Comparison of ENCODE assay signal across 21 cellular contexts in genomic region chr19:10306327-10306726, GRCh38. TPM values are rescaled to one million over a fixed set of nuclear protein-coding genes. Genes with fewer than 3 reads are reported as not detected.
DNase-seq lines count a peak whose midpoint lies in the region; ATAC-seq, FAIRE-seq and TF ChIP-seq lines count a peak whose summit lies in the region.
"Had no signal": no experiment of that assay in that cellular context is flagged by ENCODE, and none has a peak within 500 bp of the region (broad histone marks: within the 10 kb centered on the region; RNA-seq: fewer than 3 reads in every experiment).

No MANE protein-coding gene starts in this region.

- TF ChIP-seq POLR2A in HepG2 (IDR thresholded peaks at IDR 0.05; ENCODE audit: insufficient read depth in 1 of 2, low read depth in 2 of 2, low read length in 2 of 2), result no peak
- TF ChIP-seq POLR2A in right lobe of liver (IDR thresholded peaks at IDR 0.05), result no peak
- TF ChIP-seq POLR2A in IMR-90 (IDR thresholded peaks at IDR 0.05; ENCODE audit: low read depth, low read length), result no peak

- CTCF ChIA-PET in HepG2 (lab: Yijun Ruan, JAX; ENCODE audit: low intra/inter-chr PET ratio, low total read pairs) (no interaction called here), IMR-90 (lab: Yijun Ruan, JAX) (no interaction called here)

- H4K20me1 ChIP-seq in HepG2 (ENCODE audit: insufficient read depth, low read length) (no peaks in the 10 kb centered on the region), IMR-90 (ENCODE audit: insufficient read depth, low read length) (no peaks in the 10 kb centered on the region), osteoblast (ENCODE audit: insufficient read depth, low read length) (no peaks in the 10 kb centered on the region)

- no peak for FAIRE-seq in HepG2 (lab: Jason Lieb, UNC)
- FAIRE-seq: A549, D721Med, GM12878, GM19239 had no signal

- no peak overlapping the region for H3K27ac ChIP-seq in HepG2 (ENCODE audit: extremely low read length, insufficient read depth, low read length)
- no peak overlapping the region for H3K27ac ChIP-seq in right lobe of liver
- no peak overlapping the region for H3K27ac ChIP-seq in IMR-90 (ENCODE audit: insufficient read depth, low read length)
- no peak overlapping the region for H3K27ac ChIP-seq in osteoblast (ENCODE audit: low read depth, low read length)
- H3K27ac ChIP-seq: A549 had no signal

- no peaks in the 10 kb centered on the region for H3K9me3 ChIP-seq in HepG2 (ENCODE audit: low read length)
- no peaks in the 10 kb centered on the region for H3K9me3 ChIP-seq in right lobe of liver
- no peaks in the 10 kb centered on the region for H3K9me3 ChIP-seq in IMR-90 (ENCODE audit: control insufficient read depth, insufficient read depth, low read length)
- no peaks in the 10 kb centered on the region for H3K9me3 ChIP-seq in osteoblast (ENCODE audit: low read depth, low read length)
- H3K9me3 ChIP-seq: A549 had no signal

- intact Hi-C loops in HepG2 (cut with micrococcal nuclease; ENCODE audit: unreplicated experiment) (no loop called here), right lobe of liver (cut with DNase I) (no loop called here), IMR-90 (cut with micrococcal nuclease) (no loop called here)

- TF ChIP-seq CTCF in HepG2 (CRISPR knock-in tag; IDR thresholded peaks at IDR 0.05), result no peak
- TF ChIP-seq CTCF in right lobe of liver (IDR thresholded peaks at IDR 0.05), result no peak
- TF ChIP-seq CTCF in IMR-90 (conservative IDR thresholded peaks at IDR 0.05; ENCODE audit: low read depth, low read length), result no peak
- no peak for TF ChIP-seq CTCF in osteoblast (IDR thresholded peaks at IDR 0.05; ENCODE audit: extremely low read depth, low read depth, low read length)

- H3K4me2 ChIP-seq in HepG2 (ENCODE audit: low read depth, low read length), result no peak overlapping the region
- no peak overlapping the region for H3K4me2 ChIP-seq in IMR-90 (ENCODE audit: low read depth, low read length)
- H3K4me2 ChIP-seq in osteoblast (ENCODE audit: insufficient read depth, low read length), result no peak overlapping the region
- H3K4me2 ChIP-seq: A549, GM23338 had no signal

- H3K4ac ChIP-seq in IMR-90 (ENCODE audit: low read depth, low read length), result no peak overlapping the region

- H3K4me3 ChIP-seq in HepG2 (replicated peaks in 1 of 3; ENCODE audit: insufficient read depth in 1 of 3, low read depth in 2 of 3, low read length in 3 of 3) (no peak overlapping the region), right lobe of liver (no peak overlapping the region), IMR-90 (ENCODE audit: insufficient read depth, low read depth, low read length) (no peak overlapping the region), osteoblast (ENCODE audit: insufficient read depth, low read length) (no peak overlapping the region)
- H3K4me3 ChIP-seq: A549, GM12878, GM23338 had no signal

- no peak overlapping the region for H2AK5ac ChIP-seq in IMR-90 (ENCODE audit: low read depth, low read length)

- peak overlapping the region; percentile 32; the same call in 1 of the 2 replicates for H2BK120ac ChIP-seq in IMR-90 (ENCODE audit: low read depth, low read length)

- ATAC-seq in HepG2 (no peak), right lobe of liver (no peak), IMR-90 (ENCODE audit: low read depth) (no peak), GM21576 (IDR thresholded peaks at IDR 0.05; ENCODE audit: unreplicated experiment) (no peak)
- ATAC-seq: A549, GM12878, GM23338, HCT116 had no signal

- H3K79me1 ChIP-seq in IMR-90 (ENCODE audit: low read depth in 1 of 2, low read length in 2 of 2), result 0 out of 4 replicates have a peak, but pooled peaks cover 0 to 4% of the 10 kb centered on the region in 2 experiments

- peaks cover 4% of the 10 kb centered on the region; the same call in 1 of the 2 replicates for H3K4me1 ChIP-seq in HepG2 (ENCODE audit: insufficient read depth, low read length)
- H3K4me1 ChIP-seq in right lobe of liver, result no peaks in the 10 kb centered on the region
- H3K4me1 ChIP-seq in IMR-90 (ENCODE audit: control insufficient read depth, insufficient read depth, low read length), result peaks cover 9% of the 10 kb centered on the region
- peaks cover 24% of the 10 kb centered on the region for H3K4me1 ChIP-seq in osteoblast (ENCODE audit: insufficient read depth, low read length)
- H3K4me1 ChIP-seq: A549 had no signal

- peak overlapping the region; percentile 35; the same call in 1 of the 2 replicates for H2BK20ac ChIP-seq in IMR-90 (ENCODE audit: low read depth, low read length)

- no peaks in the 10 kb centered on the region; a peak in 1 of 5 replicates for H3K27me3 ChIP-seq in HepG2 (ENCODE audit: control insufficient read depth in 1 of 2, insufficient read depth in 2 of 2, low read length in 2 of 2)
- H3K27me3 ChIP-seq in right lobe of liver, result no peaks in the 10 kb centered on the region
- no peaks in the 10 kb centered on the region for H3K27me3 ChIP-seq in IMR-90 (ENCODE audit: control insufficient read depth, insufficient read depth, low read length)
- no peaks in the 10 kb centered on the region for H3K27me3 ChIP-seq in osteoblast (ENCODE audit: insufficient read depth, low read length)

- H3K36me3 ChIP-seq in HepG2 (replicated peaks in 1 of 2; ENCODE audit: control insufficient read depth in 1 of 2, insufficient read depth in 2 of 2, low read length in 2 of 2), result peaks cover 0 to 5% of the 10 kb centered on the region in 2 experiments; a peak in 1 of 5 replicates
- peaks cover 0 to 5% (median 0%) of the 10 kb centered on the region in 4 donors for H3K36me3 ChIP-seq in right lobe of liver
- peaks cover 10% of the 10 kb centered on the region for H3K36me3 ChIP-seq in IMR-90 (ENCODE audit: control insufficient read depth, insufficient read depth, low read length)
- H3K36me3 ChIP-seq in osteoblast (ENCODE audit: insufficient read depth, low read length), result peaks cover 6% of the 10 kb centered on the region

- peaks cover 10% of the 10 kb centered on the region; the same call in 1 of the 2 replicates for H3K9me1 ChIP-seq in IMR-90 (ENCODE audit: insufficient read depth, low read length)

- no peak overlapping the region; a peak in 1 of 4 replicates for H4K8ac ChIP-seq in IMR-90 (ENCODE audit: low read depth in 2 of 2, low read length in 2 of 2)

- no peak overlapping the region for H4K91ac ChIP-seq in IMR-90 (ENCODE audit: insufficient read depth, low read depth, low read length)

- TF ChIP-seq RAD21 in HepG2 (CRISPR knock-in tag; IDR thresholded peaks at IDR 0.05) (no peak), IMR-90 (IDR thresholded peaks at IDR 0.05; ENCODE audit: low read length) (no peak)

- WGBS in HepG2 (ENCODE audit: low lambda C conversion rate), result 96% methylated on average over 5 of the region's 5 CpGs
- WGBS in right lobe of liver (ENCODE audit: insufficient coverage, low coverage, low lambda C conversion rate, missing lambda C conversion rate), result 78% methylated on average over 5 of the region's 5 CpGs
- WGBS in IMR-90 (ENCODE audit: extremely low coverage in 2 of 2, insufficient read length in 1 of 2), 2 experiments, result 100% methylated on average over 1 of the region's 5 CpGs; no CpG with 5 or more reads in 1 of the 2 experiments

- H2AFZ ChIP-seq in HepG2 (ENCODE audit: low read length) (no peak overlapping the region), IMR-90 (replicated peaks; ENCODE audit: low read length, poor library complexity) (no peak overlapping the region), osteoblast (ENCODE audit: low read length) (no peak overlapping the region)
- H2AFZ ChIP-seq: GM23338 had no signal

- H4K5ac ChIP-seq in IMR-90 (ENCODE audit: low read depth, low read length), result no peak overlapping the region

- in situ Hi-C loops in HepG2 (cut with HindIII; ENCODE audit: extremely low pct_ligation_motif_present, low pct_unique_long_range_greater_than_20kb) (no loop called here), IMR-90 (cut with MboI; ENCODE audit: low sequenced_read_pairs) (no loop called here)

- dilution Hi-C loops in IMR-90 (cut with HindIII; ENCODE audit: low sequenced_read_pairs, unreplicated experiment), result no loop called here

- DNase-seq in HepG2 (ENCODE audit: low spot score), result no peak
- DNase-seq in right lobe of liver, result no peak
- no peak for DNase-seq in IMR-90
- DNase-seq in osteoblast (ENCODE audit: insufficient read length, low spot score, missing footprints), result peak; percentile 3
- DNase-seq in amniotic stem cell (lab: John Stamatoyannopoulos, UW), result no peak
- DNase-seq: 8988T; ACHN; CD4-positive, alpha-beta T cell; CD8-positive, alpha-beta memory T cell; DMS 273 treated with DMSO at 0.1 percent for 48 hours; DMS79; EL; GDM1; H9 had no signal

- no peak overlapping the region for H2AK9ac ChIP-seq in IMR-90 (replicated peaks; ENCODE audit: low read depth, low read length, poor library complexity)

- BruUV-seq in HepG2 (replicated peaks; lab: Mats Ljungman, UMichigan) (no TSS peak), IMR-90 (replicated peaks; lab: Mats Ljungman, UMichigan) (no TSS peak)

- H3K9ac ChIP-seq in HepG2 (ENCODE audit: insufficient read depth, low read depth, low read length) (no peak overlapping the region), IMR-90 (ENCODE audit: low read depth, low read length) (no peak overlapping the region)

- H2BK5ac ChIP-seq in IMR-90 (ENCODE audit: low read depth, low read length, poor library complexity, severe bottlenecking), result no peak overlapping the region

- POLR2A ChIA-PET in HepG2 (lab: Yijun Ruan, JAX), result no interaction called here
- POLR2A ChIA-PET in IMR-90 (lab: Charles Lee; ENCODE audit: unreplicated experiment), result interaction anchor here (0.5 kb wide), 1 partner anchor 230 kb away, joined by 4 read pairs; no protein-coding TSS in a partner anchor

- H3K79me2 ChIP-seq in HepG2 (ENCODE audit: insufficient read depth, low read length) (no peaks in the 10 kb centered on the region), osteoblast (ENCODE audit: insufficient read depth, low read length) (no peaks in the 10 kb centered on the region)

- H3K23ac ChIP-seq in IMR-90 (ENCODE audit: low read depth, low read length), result no peak overlapping the region

- TF ChIP-seq EP300 in HepG2 (IDR thresholded peaks at IDR 0.05; ENCODE audit: low read depth in 2 of 2, low read length in 2 of 2) (no peak), HepG2 (CRISPR knock-in tag; IDR thresholded peaks at IDR 0.05; ENCODE audit: borderline replicate concordance) (no peak)

- no peak overlapping the region for H3K18ac ChIP-seq in IMR-90 (ENCODE audit: low read depth, low read length)

- no peak overlapping the region for H2BK15ac ChIP-seq in IMR-90 (ENCODE audit: low read depth, low read length)

- no peak overlapping the region for H3K14ac ChIP-seq in IMR-90 (replicated peaks; ENCODE audit: low read depth, low read length)

- no peak overlapping the region for H3K56ac ChIP-seq in IMR-90 (ENCODE audit: extremely low read depth, insufficient read depth, low read length)

RNA-seq across cellular contexts. Expression of gene ZGLP1, which starts 3.3 kb away (rescaled TPM):
- total RNA-seq in HepG2 (2016; rRNA removed; fragmentation: Illumina TruSeq; extraction: Trizol), result 0.56 and 2.4 TPM in 2 replicates
- 1.5 and 2.6 TPM in 2 replicates for total RNA-seq in HepG2 (2016; cell fraction: cytosol; rRNA removed; fragmentation: Illumina TruSeq; extraction: Trizol; ENCODE audit: low read depth)
- 0.52 and 2.8 TPM in 2 replicates for total RNA-seq in HepG2 (2016; cell fraction: insoluble cytoplasmic fraction; rRNA removed; fragmentation: Illumina TruSeq; extraction: Trizol)
- 1.8 TPM in 2 replicates for total RNA-seq in HepG2 (2016; cell fraction: membrane; rRNA removed; fragmentation: Illumina TruSeq; extraction: Trizol)
- total RNA-seq in HepG2 (2016; cell fraction: nucleus; rRNA removed; fragmentation: Illumina TruSeq; extraction: Trizol), result 3.4 and 4.8 TPM in 2 replicates
- polyA plus RNA-seq in HepG2 (2011; rRNA removed), result 3.0 and 4.7 TPM in 2 replicates
- 0.46 and 1.3 TPM in 2 replicates for polyA plus RNA-seq in HepG2 (2011; cell fraction: cytosol; rRNA removed)
- 20.3 and 24.6 TPM in 2 replicates for polyA plus RNA-seq in HepG2 (2011; cell fraction: nucleus; rRNA removed)
- 2.1 and 3.9 TPM in 2 replicates for polyA plus RNA-seq in HepG2 (2012)
- polyA plus RNA-seq in HepG2 (2016; cell fraction: cytosol; fragmentation: Illumina TruSeq; extraction: Trizol; ENCODE audit: low read depth), result 1.4 and 1.9 TPM in 2 replicates
- polyA plus RNA-seq in HepG2 (2016; cell fraction: insoluble cytoplasmic fraction; fragmentation: Illumina TruSeq; extraction: Trizol; ENCODE audit: low read depth), result 0.72 and 0.99 TPM in 2 replicates
- 1.6 and 1.8 TPM in 2 replicates for polyA plus RNA-seq in HepG2 (2016; cell fraction: membrane; fragmentation: Illumina TruSeq; extraction: Trizol; ENCODE audit: low read depth)
- polyA plus RNA-seq in HepG2 (2016; cell fraction: nucleus; fragmentation: Illumina TruSeq; extraction: Trizol; ENCODE audit: insufficient read depth, low read depth), result 17.4 and 18.0 TPM in 2 replicates
- 0.18 and 0.28 TPM in 2 replicates for polyA minus RNA-seq in HepG2 (2011; rRNA and poly(A)+ RNA removed; ENCODE audit: low replicate concordance)
- polyA minus RNA-seq in HepG2 (2011; cell fraction: cytosol; rRNA and poly(A)+ RNA removed), result not detected in 2 replicates
- polyA minus RNA-seq in HepG2 (2011; cell fraction: nucleus; rRNA and poly(A)+ RNA removed), result 1.0 and 1.9 TPM in 2 replicates
- total RNA-seq in right lobe of liver, result 1 to 10 TPM in 5 of 6 experiments, under 1 TPM in 1; 0.62 to 4.4 (median 1.5) TPM
- 0.54 TPM in 1 of 2 replicates, not detected in the other for total RNA-seq in IMR-90 (2012; rRNA removed)
- polyA plus RNA-seq in IMR-90 (2012; rRNA removed), result 3.1 and 4.1 TPM in 2 replicates
- 1.4 and 1.5 TPM in 2 replicates for polyA plus RNA-seq in IMR-90 (2012; cell fraction: cytosol; rRNA removed)
- 15.5 and 25.2 TPM in 2 replicates for polyA plus RNA-seq in IMR-90 (2012; cell fraction: nucleus; rRNA removed; ENCODE audit: low replicate concordance)
- 0.59 and 0.72 TPM in 2 replicates for total RNA-seq in osteoblast

RNA-seq across cellular contexts. Expression of gene FDX2, which starts 9.5 kb away (rescaled TPM):
- total RNA-seq in HepG2 (2016; rRNA removed; fragmentation: Illumina TruSeq; extraction: Trizol), result 21.0 and 22.6 TPM in 2 replicates
- 19.4 and 21.0 TPM in 2 replicates for total RNA-seq in HepG2 (2016; cell fraction: cytosol; rRNA removed; fragmentation: Illumina TruSeq; extraction: Trizol; ENCODE audit: low read depth)
- total RNA-seq in HepG2 (2016; cell fraction: insoluble cytoplasmic fraction; rRNA removed; fragmentation: Illumina TruSeq; extraction: Trizol), result 19.6 and 21.9 TPM in 2 replicates
- total RNA-seq in HepG2 (2016; cell fraction: membrane; rRNA removed; fragmentation: Illumina TruSeq; extraction: Trizol), result 26.6 and 29.0 TPM in 2 replicates
- 10.0 and 11.9 TPM in 2 replicates for total RNA-seq in HepG2 (2016; cell fraction: nucleus; rRNA removed; fragmentation: Illumina TruSeq; extraction: Trizol)
- 24.7 and 27.8 TPM in 2 replicates for polyA plus RNA-seq in HepG2 (2011; rRNA removed)
- 16.9 and 23.1 TPM in 2 replicates for polyA plus RNA-seq in HepG2 (2011; cell fraction: cytosol; rRNA removed)
- polyA plus RNA-seq in HepG2 (2011; cell fraction: nucleus; rRNA removed), result 41.9 and 53.1 TPM in 2 replicates
- 9.2 and 16.3 TPM in 2 replicates for polyA plus RNA-seq in HepG2 (2012)
- polyA plus RNA-seq in HepG2 (2016; cell fraction: cytosol; fragmentation: Illumina TruSeq; extraction: Trizol; ENCODE audit: low read depth), result 23.2 and 31.5 TPM in 2 replicates
- 24.7 and 26.8 TPM in 2 replicates for polyA plus RNA-seq in HepG2 (2016; cell fraction: insoluble cytoplasmic fraction; fragmentation: Illumina TruSeq; extraction: Trizol; ENCODE audit: low read depth)
- polyA plus RNA-seq in HepG2 (2016; cell fraction: membrane; fragmentation: Illumina TruSeq; extraction: Trizol; ENCODE audit: low read depth), result 26.3 and 32.9 TPM in 2 replicates
- 34.9 and 35.0 TPM in 2 replicates for polyA plus RNA-seq in HepG2 (2016; cell fraction: nucleus; fragmentation: Illumina TruSeq; extraction: Trizol; ENCODE audit: insufficient read depth, low read depth)
- polyA minus RNA-seq in HepG2 (2011; rRNA and poly(A)+ RNA removed; ENCODE audit: low replicate concordance), result 15.1 and 48.5 TPM in 2 replicates
- 2.3 and 2.8 TPM in 2 replicates for polyA minus RNA-seq in HepG2 (2011; cell fraction: cytosol; rRNA and poly(A)+ RNA removed)
- polyA minus RNA-seq in HepG2 (2011; cell fraction: nucleus; rRNA and poly(A)+ RNA removed), result 6.7 and 6.8 TPM in 2 replicates
- total RNA-seq in right lobe of liver, result 10 to 100 TPM in 4 of 6 experiments, 1 to 10 TPM in 2; 8.9 to 17.1 (median 10.7) TPM
- total RNA-seq in IMR-90 (2012; rRNA removed), result 39.8 and 40.8 TPM in 2 replicates
- 72.0 and 82.3 TPM in 2 replicates for polyA plus RNA-seq in IMR-90 (2012; rRNA removed)
- 124 and 216 TPM in 2 replicates for polyA plus RNA-seq in IMR-90 (2012; cell fraction: cytosol; rRNA removed)
- polyA plus RNA-seq in IMR-90 (2012; cell fraction: nucleus; rRNA removed; ENCODE audit: low replicate concordance), result 37.1 and 117 TPM in 2 replicates
- 14.7 and 17.7 TPM in 2 replicates for total RNA-seq in osteoblast

RNA-seq across cellular contexts. Expression of gene ICAM5, which starts 16.6 kb away (rescaled TPM):
- total RNA-seq in HepG2 (2016; rRNA removed; fragmentation: Illumina TruSeq; extraction: Trizol) (0.46 TPM in 1 of 2 replicates, not detected in the other), right lobe of liver (under 1 TPM in 3 of 6 experiments, not detected in 3; 0.06 to 0.27 (median 0.24) TPM), IMR-90 (2012; rRNA removed) (2.5 and 3.0 TPM in 2 replicates), osteoblast (under 0.01 TPM in 1 of 2 replicates, not detected in the other)
- 0.26 TPM in 1 of 2 replicates, not detected in the other for total RNA-seq in HepG2 (2016; cell fraction: cytosol; rRNA removed; fragmentation: Illumina TruSeq; extraction: Trizol; ENCODE audit: low read depth)
- total RNA-seq in HepG2 (2016; cell fraction: insoluble cytoplasmic fraction; rRNA removed; fragmentation: Illumina TruSeq; extraction: Trizol), result 0.22 and 0.35 TPM in 2 replicates
- total RNA-seq in HepG2 (2016; cell fraction: membrane; rRNA removed; fragmentation: Illumina TruSeq; extraction: Trizol), result 0.09 TPM in 1 of 2 replicates, not detected in the other
- 0.44 and 0.56 TPM in 2 replicates for total RNA-seq in HepG2 (2016; cell fraction: nucleus; rRNA removed; fragmentation: Illumina TruSeq; extraction: Trizol)
- polyA plus RNA-seq in HepG2 (2011; rRNA removed) (1.6 and 1.9 TPM in 2 replicates), IMR-90 (2012; rRNA removed) (23.9 and 26.5 TPM in 2 replicates)
- polyA plus RNA-seq in HepG2 (2011; cell fraction: cytosol; rRNA removed), result 0.49 and 1.0 TPM in 2 replicates
- polyA plus RNA-seq in HepG2 (2011; cell fraction: nucleus; rRNA removed), result 29.1 and 52.4 TPM in 2 replicates
- polyA plus RNA-seq in HepG2 (2012), result 1.6 and 1.8 TPM in 2 replicates
- polyA plus RNA-seq in HepG2 (2016; cell fraction: cytosol; fragmentation: Illumina TruSeq; extraction: Trizol; ENCODE audit: low read depth), result not detected in 2 replicates
- polyA plus RNA-seq in HepG2 (2016; cell fraction: insoluble cytoplasmic fraction; fragmentation: Illumina TruSeq; extraction: Trizol; ENCODE audit: low read depth), result 0.11 TPM in 1 of 2 replicates, not detected in the other
- polyA plus RNA-seq in HepG2 (2016; cell fraction: membrane; fragmentation: Illumina TruSeq; extraction: Trizol; ENCODE audit: low read depth), result not detected in 2 replicates
- 1.4 and 2.3 TPM in 2 replicates for polyA plus RNA-seq in HepG2 (2016; cell fraction: nucleus; fragmentation: Illumina TruSeq; extraction: Trizol; ENCODE audit: insufficient read depth, low read depth)
- 1.5 and 4.0 TPM in 2 replicates for polyA minus RNA-seq in HepG2 (2011; rRNA and poly(A)+ RNA removed; ENCODE audit: low replicate concordance)
- polyA minus RNA-seq in HepG2 (2011; cell fraction: cytosol; rRNA and poly(A)+ RNA removed), result 0.49 and 0.97 TPM in 2 replicates
- polyA minus RNA-seq in HepG2 (2011; cell fraction: nucleus; rRNA and poly(A)+ RNA removed), result 1.7 and 3.1 TPM in 2 replicates
- polyA plus RNA-seq in IMR-90 (2012; cell fraction: cytosol; rRNA removed), result 13.1 and 22.4 TPM in 2 replicates
- polyA plus RNA-seq in IMR-90 (2012; cell fraction: nucleus; rRNA removed; ENCODE audit: low replicate concordance), result 107 and 283 TPM in 2 replicates
- total RNA-seq: CD4-positive, alpha-beta T cell had no signal
- polyA plus RNA-seq: CD8-positive, alpha-beta memory T cell had no signal

RNA-seq across cellular contexts. Expression of gene ICAM4, which starts 19.6 kb away (rescaled TPM):
- 1.5 and 2.9 TPM in 2 replicates for total RNA-seq in HepG2 (2016; rRNA removed; fragmentation: Illumina TruSeq; extraction: Trizol)
- total RNA-seq in HepG2 (2016; cell fraction: cytosol; rRNA removed; fragmentation: Illumina TruSeq; extraction: Trizol; ENCODE audit: low read depth), result 1.1 and 1.9 TPM in 2 replicates
- 1.0 and 3.0 TPM in 2 replicates for total RNA-seq in HepG2 (2016; cell fraction: insoluble cytoplasmic fraction; rRNA removed; fragmentation: Illumina TruSeq; extraction: Trizol)
- 1.7 and 2.0 TPM in 2 replicates for total RNA-seq in HepG2 (2016; cell fraction: membrane; rRNA removed; fragmentation: Illumina TruSeq; extraction: Trizol)
- total RNA-seq in HepG2 (2016; cell fraction: nucleus; rRNA removed; fragmentation: Illumina TruSeq; extraction: Trizol), result 1.6 and 2.6 TPM in 2 replicates
- polyA plus RNA-seq in HepG2 (2011; rRNA removed), result 3.1 and 4.0 TPM in 2 replicates
- 3.1 and 6.6 TPM in 2 replicates for polyA plus RNA-seq in HepG2 (2011; cell fraction: cytosol; rRNA removed)
- 2.1 and 3.1 TPM in 2 replicates for polyA plus RNA-seq in HepG2 (2011; cell fraction: nucleus; rRNA removed)
- polyA plus RNA-seq in HepG2 (2012), result 2.3 and 2.5 TPM in 2 replicates
- 1.4 and 1.9 TPM in 2 replicates for polyA plus RNA-seq in HepG2 (2016; cell fraction: cytosol; fragmentation: Illumina TruSeq; extraction: Trizol; ENCODE audit: low read depth)
- polyA plus RNA-seq in HepG2 (2016; cell fraction: insoluble cytoplasmic fraction; fragmentation: Illumina TruSeq; extraction: Trizol; ENCODE audit: low read depth), result 1.4 and 1.6 TPM in 2 replicates
- 1.5 and 1.8 TPM in 2 replicates for polyA plus RNA-seq in HepG2 (2016; cell fraction: membrane; fragmentation: Illumina TruSeq; extraction: Trizol; ENCODE audit: low read depth)
- 3.3 and 3.9 TPM in 2 replicates for polyA plus RNA-seq in HepG2 (2016; cell fraction: nucleus; fragmentation: Illumina TruSeq; extraction: Trizol; ENCODE audit: insufficient read depth, low read depth)
- polyA minus RNA-seq in HepG2 (2011; rRNA and poly(A)+ RNA removed; ENCODE audit: low replicate concordance), result 0.09 and 3.3 TPM in 2 replicates
- 1.6 and 2.0 TPM in 2 replicates for polyA minus RNA-seq in HepG2 (2011; cell fraction: cytosol; rRNA and poly(A)+ RNA removed)
- polyA minus RNA-seq in HepG2 (2011; cell fraction: nucleus; rRNA and poly(A)+ RNA removed), result 1.7 and 2.4 TPM in 2 replicates
- 1 to 10 TPM in 1 of 6 experiments, under 1 TPM in 2, not detected in 3; 0.62 to 1.6 (median 0.80) TPM for total RNA-seq in right lobe of liver
- total RNA-seq in IMR-90 (2012; rRNA removed), result 2.3 and 2.5 TPM in 2 replicates
- 4.0 TPM in 2 replicates for polyA plus RNA-seq in IMR-90 (2012; rRNA removed)
- polyA plus RNA-seq in IMR-90 (2012; cell fraction: cytosol; rRNA removed), result 4.6 and 6.4 TPM in 2 replicates
- 1.1 and 1.2 TPM in 2 replicates for polyA plus RNA-seq in IMR-90 (2012; cell fraction: nucleus; rRNA removed; ENCODE audit: low replicate concordance)
- under 0.01 and 0.29 TPM in 2 replicates for total RNA-seq in osteoblast
- polyA plus RNA-seq: A549 had no signal

RNA-seq across cellular contexts. Expression of gene RAVER1, which starts 27.0 kb away (rescaled TPM):
- total RNA-seq in HepG2 (2016; rRNA removed; fragmentation: Illumina TruSeq; extraction: Trizol), result 7.9 and 17.7 TPM in 2 replicates
- total RNA-seq in HepG2 (2016; cell fraction: cytosol; rRNA removed; fragmentation: Illumina TruSeq; extraction: Trizol; ENCODE audit: low read depth), result 1.7 and 2.4 TPM in 2 replicates
- 9.0 and 15.8 TPM in 2 replicates for total RNA-seq in HepG2 (2016; cell fraction: insoluble cytoplasmic fraction; rRNA removed; fragmentation: Illumina TruSeq; extraction: Trizol)
- total RNA-seq in HepG2 (2016; cell fraction: membrane; rRNA removed; fragmentation: Illumina TruSeq; extraction: Trizol), result 6.6 and 7.1 TPM in 2 replicates
- total RNA-seq in HepG2 (2016; cell fraction: nucleus; rRNA removed; fragmentation: Illumina TruSeq; extraction: Trizol), result 16.3 and 16.5 TPM in 2 replicates
- 3.6 and 4.4 TPM in 2 replicates for polyA plus RNA-seq in HepG2 (2011; rRNA removed)
- polyA plus RNA-seq in HepG2 (2011; cell fraction: cytosol; rRNA removed), result 1.7 and 2.5 TPM in 2 replicates
- 34.1 and 48.6 TPM in 2 replicates for polyA plus RNA-seq in HepG2 (2011; cell fraction: nucleus; rRNA removed)
- polyA plus RNA-seq in HepG2 (2012), result 12.1 and 12.9 TPM in 2 replicates
- polyA plus RNA-seq in HepG2 (2016; cell fraction: cytosol; fragmentation: Illumina TruSeq; extraction: Trizol; ENCODE audit: low read depth), result 1.3 and 2.1 TPM in 2 replicates
- 26.5 and 42.8 TPM in 2 replicates for polyA plus RNA-seq in HepG2 (2016; cell fraction: insoluble cytoplasmic fraction; fragmentation: Illumina TruSeq; extraction: Trizol; ENCODE audit: low read depth)
- polyA plus RNA-seq in HepG2 (2016; cell fraction: membrane; fragmentation: Illumina TruSeq; extraction: Trizol; ENCODE audit: low read depth), result 5.1 and 6.9 TPM in 2 replicates
- 40.7 and 45.3 TPM in 2 replicates for polyA plus RNA-seq in HepG2 (2016; cell fraction: nucleus; fragmentation: Illumina TruSeq; extraction: Trizol; ENCODE audit: insufficient read depth, low read depth)
- polyA minus RNA-seq in HepG2 (2011; rRNA and poly(A)+ RNA removed; ENCODE audit: low replicate concordance), result 7.6 and 34.8 TPM in 2 replicates
- polyA minus RNA-seq in HepG2 (2011; cell fraction: cytosol; rRNA and poly(A)+ RNA removed), result 17.3 and 17.5 TPM in 2 replicates
- polyA minus RNA-seq in HepG2 (2011; cell fraction: nucleus; rRNA and poly(A)+ RNA removed), result 10.9 and 15.5 TPM in 2 replicates
- total RNA-seq in right lobe of liver, result 1 to 10 TPM; 5.2 to 9.5 (median 7.1) TPM
- total RNA-seq in IMR-90 (2012; rRNA removed), result 2.5 and 2.7 TPM in 2 replicates
- 15.1 and 18.1 TPM in 2 replicates for polyA plus RNA-seq in IMR-90 (2012; rRNA removed)
- polyA plus RNA-seq in IMR-90 (2012; cell fraction: cytosol; rRNA removed), result 18.7 and 23.0 TPM in 2 replicates
- polyA plus RNA-seq in IMR-90 (2012; cell fraction: nucleus; rRNA removed; ENCODE audit: low replicate concordance), result 17.6 and 56.5 TPM in 2 replicates
- 8.0 TPM in 2 replicates for total RNA-seq in osteoblast
